Comparison of ENCODE assay signal across 24 cellular contexts in the genomic region with DNA sequence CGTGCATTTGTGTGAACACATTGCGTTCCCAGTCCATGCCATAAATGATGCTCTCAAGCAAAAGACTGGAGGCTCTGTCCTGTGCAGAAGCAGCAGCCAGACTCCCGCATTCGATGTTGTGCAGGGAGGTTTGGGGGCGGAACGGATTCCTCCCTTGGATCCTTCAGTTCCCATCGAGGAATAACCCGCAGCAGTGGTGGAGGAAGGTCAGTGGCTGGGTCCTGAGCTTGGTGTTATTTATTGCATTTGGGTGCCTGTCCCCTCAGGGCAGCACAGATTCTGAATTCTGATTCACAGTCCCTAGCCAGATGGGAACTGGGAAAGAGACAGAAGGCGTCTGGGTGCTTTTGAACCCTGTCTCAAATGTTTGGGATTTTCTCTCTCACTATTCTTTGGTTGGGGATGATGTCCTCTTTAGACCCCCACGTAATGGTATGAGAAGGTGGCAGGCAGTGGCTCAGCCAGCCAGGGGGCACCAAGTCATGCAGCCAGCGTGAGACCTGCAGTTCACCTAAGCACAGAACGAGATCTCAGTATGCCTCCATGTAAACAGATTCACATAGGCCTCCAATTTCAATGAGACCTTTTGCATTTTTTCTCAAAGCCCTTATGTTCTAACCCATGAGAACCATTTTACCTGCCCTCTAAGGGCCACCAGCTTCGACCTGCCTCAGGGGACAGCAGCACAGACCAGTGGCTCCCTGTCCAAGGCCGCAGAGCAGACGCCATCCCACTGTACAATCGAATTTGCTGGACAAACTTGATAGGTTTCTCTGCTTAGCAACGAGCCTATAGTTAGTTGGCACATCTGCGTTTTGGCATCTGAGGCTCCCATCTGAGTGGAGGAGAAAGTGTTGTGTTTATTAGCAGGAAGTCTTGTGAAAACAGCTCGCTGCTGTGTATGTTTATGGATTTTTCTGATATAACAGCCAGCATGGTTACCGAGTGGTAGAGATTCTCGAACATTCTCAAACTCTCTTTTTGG. TPM values are rescaled to one million over a fixed set of nuclear protein-coding genes. Genes with fewer than 3 reads are reported as not detected.
DNase-seq lines count a peak whose midpoint lies in the region; ATAC-seq, FAIRE-seq and TF ChIP-seq lines count a peak whose summit lies in the region.
"Had no signal": no experiment of that assay in that cellular context is flagged by ENCODE, and none has a peak within 500 bp of the region (broad histone marks: within the 10 kb centered on the region; RNA-seq: fewer than 3 reads in every experiment).

No MANE protein-coding gene starts in this region.

- DNase-seq in GM13976 (ENCODE audit: low spot score), result peak; percentile 16
- DNase-seq in RWPE1 (ENCODE audit: low spot score), result no peak
- DNase-seq in frontal cortex (ENCODE audit: low spot score in 2 of 2), result peak; percentile 33 to 36
- DNase-seq in sciatic nerve (ENCODE audit: low spot score), result peak; percentile 25
- no peak for DNase-seq in HFFc6
- no peak for DNase-seq in activated CD8-positive, alpha-beta memory T cell treated with anti-CD3 and anti-CD28 coated beads for 24 hours
- DNase-seq in DMS153 (lab: John Stamatoyannopoulos, UW), result no peak
- DNase-seq: activated CD4-positive, alpha-beta T cell treated with anti-CD3 and anti-CD28 coated beads for 4 hours; dermis blood vessel endothelial cell; DND-41; foreskin keratinocyte; HCEC 1CT; naive B cell; NCI-H1105; NCI-H524; RPMI8226; stimulated activated CD4-positive, alpha-beta T cell treated with anti-CD3 and anti-CD28 coated beads, Interleukin-1b, Interleukin-23, amount 100 ng/mL, for 48 hours; stimulated activated naive CD4-positive, alpha-beta T cell; SW 1271 had no signal

- no peak overlapping the region for H3K27ac Mint-ChIP-seq in HFFc6
- H3K27ac Mint-ChIP-seq: activated T-helper 2 cell treated with anti-CD3 and anti-CD28 coated beads, Interferon-gamma antibody, Interleukin-2, Interleukin-4, amounts not matched to agents 10 μg/mL and 5 μg/mL and 100 μg/mL, durations not matched to agents 14 hours and 24 hours and 36 hours; memory B cell; naive B cell had no signal

- no peaks in the 10 kb centered on the region for H3K9me3 Mint-ChIP-seq in HFFc6
- H3K9me3 Mint-ChIP-seq: activated T-helper 2 cell treated with anti-CD3 and anti-CD28 coated beads, Interferon-gamma antibody, Interleukin-2, Interleukin-4, amounts not matched to agents 10 μg/mL and 5 μg/mL and 100 μg/mL, durations not matched to agents 14 hours and 24 hours and 36 hours; memory B cell; naive B cell had no signal

- POLR2A ChIA-PET in RWPE1 (lab: Yijun Ruan, JAX; ENCODE audit: low non-redundant PET), result no interaction called here

- no peak overlapping the region for H3K4me3 Mint-ChIP-seq in HFFc6
- H3K4me3 Mint-ChIP-seq: memory B cell, naive B cell had no signal

- ATAC-seq in sciatic nerve, result no peak
- ATAC-seq: foreskin keratinocyte had no signal

- H3K36me3 Mint-ChIP-seq in HFFc6 (ENCODE audit: low read depth), result no peaks in the 10 kb centered on the region
- H3K36me3 Mint-ChIP-seq: memory B cell, naive B cell had no signal

- in situ Hi-C loops in GM13976 (cut with MboI; ENCODE audit: low sequenced_read_pairs, unreplicated experiment), result no loop called here

- CTCF ChIA-PET in RWPE1 (lab: Yijun Ruan, JAX), result no interaction called here

- intact Hi-C loops in sciatic nerve (cut with DNase I), result no loop called here

- H3K4me1 Mint-ChIP-seq in HFFc6 (ENCODE audit: low read depth), result no peaks in the 10 kb centered on the region

- no peak for FAIRE-seq in frontal cortex (lab: Jason Lieb, UNC)
- FAIRE-seq: HTR-8/SVneo, TTC549 had no signal

- peaks cover 9% of the 10 kb centered on the region; the same call in 1 of the 2 replicates for H3K27me3 Mint-ChIP-seq in HFFc6 (ENCODE audit: insufficient read depth)
- H3K27me3 Mint-ChIP-seq: memory B cell, naive B cell had no signal

- TF ChIP-seq CTCF in GM13976 (IDR thresholded peaks at IDR 0.05; ENCODE audit: borderline replicate concordance, control extremely low read depth, extremely low read depth, insufficient read depth, missing control alignments), result no peak
- no peak for TF ChIP-seq CTCF in RWPE1 (conservative IDR thresholded peaks at IDR 0.05; ENCODE audit: low read depth)
- TF ChIP-seq CTCF in HFFc6 (IDR thresholded peaks at IDR 0.05), result no peak

- peak overlapping the region; percentile 53 for H3K27ac ChIP-seq in RWPE1
- H3K27ac ChIP-seq: breast epithelium, foreskin keratinocyte had no signal

RNA-seq across cellular contexts. Expression of a gene that starts 17.8 kb away (rescaled TPM):
- 69.7 TPM for total RNA-seq in frontal cortex
- 20.4 TPM for total RNA-seq in sciatic nerve
- 10 to 100 TPM in 1 of 6 experiments, 1 to 10 TPM in 5; 5.9 to 11.7 (median 7.1) TPM for total RNA-seq in HFFc6 (2021; fragmentation: NEBNext Ultra II Directional; extraction: Animal tissue kit (Norgen Biotek cat#: 25700))

Comparison
In these comparisons a context has a peak if more than half of its experiments do, and no peak if none do; other contexts are left out.
1. DNase-seq: peak in GM13976 (single experiment), frontal cortex (2 of 2) and sciatic nerve (single experiment); none in RWPE1 (single experiment), HFFc6 (single experiment), activated CD8-positive, alpha-beta memory T cell treated with anti-CD3 and anti-CD28 coated beads for 24 hours (single experiment) and DMS153 (single experiment).